ENCODE assay signal across 7 cellular contexts in the genomic region with DNA sequence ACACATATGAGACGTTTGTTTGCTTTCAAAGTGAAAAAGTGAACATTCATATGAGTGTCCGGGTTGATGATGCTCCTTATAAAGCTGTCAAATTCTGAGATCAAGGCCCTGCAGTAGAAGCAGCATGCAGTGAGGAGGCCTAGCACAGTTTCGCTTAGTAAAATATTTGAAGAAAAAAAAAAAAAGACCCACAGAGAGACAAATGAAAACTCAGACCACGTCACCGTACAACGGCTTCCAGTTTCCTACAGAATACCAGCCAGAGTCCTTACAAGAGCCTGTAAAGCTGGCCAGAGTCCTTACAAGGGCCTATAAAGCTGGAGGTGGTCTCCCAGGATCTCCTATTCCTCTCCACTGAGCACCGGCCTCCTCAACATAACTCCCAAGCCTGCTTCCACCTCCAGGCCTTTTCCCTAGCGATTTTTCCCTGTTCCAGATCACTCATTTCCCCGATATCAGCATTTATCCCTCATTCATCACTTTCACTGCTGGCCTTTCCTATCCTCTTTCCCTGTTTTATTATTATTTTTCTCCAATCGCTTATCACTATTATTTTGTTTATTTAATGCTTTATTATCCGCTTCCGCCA. TPM values are rescaled to one million over a fixed set of nuclear protein-coding genes. Genes with fewer than 3 reads are reported as not detected.
A peak's percentile ranks its signal among the peaks of the same experiment; 100 is the strongest.
DNase-seq lines count a peak whose midpoint lies in the region; ATAC-seq and TF ChIP-seq lines count a peak whose summit lies in the region.

No MANE protein-coding gene starts in this region.

- H3K27ac ChIP-seq in ectodermal cell (ENCODE audit: insufficient read depth, low read depth, low read length, poor library complexity, severe bottlenecking) (peak overlapping the region; percentile 94), mucosa of rectum (ENCODE audit: low read depth in 2 of 2, low read length in 2 of 2) (peak overlapping the region; percentile 95 to 97), tibial artery (peak overlapping the region; percentile 94 to 95)

- DNase-seq in GF-D8 (lab: John Stamatoyannopoulos, UW): peak; percentile 57
- DNase-seq in T-helper 17 cell: no peak
- no peak for DNase-seq in tibial artery
- no peak for DNase-seq in GOT3 (lab: John Stamatoyannopoulos, UW)

- peak overlapping the region; percentile 94 to 95 for H3K9ac ChIP-seq in mucosa of rectum (ENCODE audit: low read depth in 1 of 2, low read length in 2 of 2)

- H3K4me1 Mint-ChIP-seq in IgD-negative memory B cell (peaks cover 48 to 49% (median 49%) of the 10 kb centered on the region in 3 donors), T-helper 17 cell (peaks cover 51% of the 10 kb centered on the region)

- peaks cover 3% of the 10 kb centered on the region for H3K36me3 Mint-ChIP-seq in IgD-negative memory B cell
- H3K36me3 Mint-ChIP-seq in T-helper 17 cell (ENCODE audit: low read depth): peaks cover 6% of the 10 kb centered on the region

- no peak for ATAC-seq in T-helper 17 cell

- H3K4me3 Mint-ChIP-seq in IgD-negative memory B cell: peak overlapping the region; percentile 95 to 100 (median 98)
- H3K4me3 Mint-ChIP-seq in T-helper 17 cell: peak overlapping the region; percentile 76

- H3K4me3 ChIP-seq in ectodermal cell (ENCODE audit: insufficient read depth, low read depth, low read length): peak overlapping the region; percentile 94
- H3K4me3 ChIP-seq in mucosa of rectum (ENCODE audit: low read length in 2 of 2): peak overlapping the region; percentile 73 to 80
- H3K4me3 ChIP-seq in tibial artery: peak overlapping the region; percentile 75 to 86

- H3K4me1 ChIP-seq in ectodermal cell (ENCODE audit: control insufficient read depth, insufficient read depth, low read length) (peaks cover 16% of the 10 kb centered on the region), mucosa of rectum (ENCODE audit: control insufficient read depth in 2 of 2, insufficient read depth in 2 of 2, low read length in 2 of 2) (peaks cover 11 to 15% of the 10 kb centered on the region in 2 donors), tibial artery (peaks cover 0 to 57% (median 25%) of the 10 kb centered on the region in 4 donors)

- peaks cover 10% of the 10 kb centered on the region for H3K36me3 ChIP-seq in ectodermal cell (ENCODE audit: control insufficient read depth, insufficient read depth, low read length)
- H3K36me3 ChIP-seq in mucosa of rectum (ENCODE audit: control insufficient read depth in 2 of 2, insufficient read depth in 2 of 2, low read length in 2 of 2): no peaks in the 10 kb centered on the region
- peaks cover 0 to 5% (median 4%) of the 10 kb centered on the region in 3 donors for H3K36me3 ChIP-seq in tibial artery

- H3K9me3 Mint-ChIP-seq in IgD-negative memory B cell: peaks cover 0 to 3% (median 0%) of the 10 kb centered on the region in 3 donors

- intact Hi-C loops in tibial artery (cut with DNase I; ENCODE audit: low total_unique reads): loop anchor here (2.0 to 10.0 kb wide), 2 partner anchors 16 to 938 kb away; a partner anchor contains a TSS

- H3K9me3 ChIP-seq in T-helper 17 cell (ENCODE audit: control insufficient read depth, low read length, poor library complexity, severe bottlenecking) (no peaks in the 10 kb centered on the region), ectodermal cell (ENCODE audit: control insufficient read depth, low read length) (no peaks in the 10 kb centered on the region), mucosa of rectum (ENCODE audit: control insufficient read depth in 2 of 2, low read length in 2 of 2) (no peaks in the 10 kb centered on the region), tibial artery (no peaks in the 10 kb centered on the region)

- WGBS in ectodermal cell, 2 experiments: 39 to 49% methylated on average over 11 to 12 of the region's 12 CpGs

- H3K27ac Mint-ChIP-seq in IgD-negative memory B cell: peak overlapping the region; percentile 98 to 99 (median 99)
- peak overlapping the region; percentile 91 for H3K27ac Mint-ChIP-seq in T-helper 17 cell

- no peak for TF ChIP-seq CTCF in tibial artery (IDR thresholded peaks at IDR 0.05)

- H3K27me3 Mint-ChIP-seq in IgD-negative memory B cell (no peaks in the 10 kb centered on the region), T-helper 17 cell (no peaks in the 10 kb centered on the region)

- H3K27me3 ChIP-seq in ectodermal cell (ENCODE audit: control insufficient read depth, insufficient read depth, low read length, poor library complexity, severe bottlenecking) (no peaks in the 10 kb centered on the region), mucosa of rectum (ENCODE audit: control insufficient read depth in 2 of 2, insufficient read depth in 2 of 2, low read length in 2 of 2) (no peaks in the 10 kb centered on the region), tibial artery (no peaks in the 10 kb centered on the region)

RNA-seq across cellular contexts. Expression of a gene that starts 1.5 kb away (rescaled TPM):
- polyA plus RNA-seq in IgD-negative memory B cell: 120 TPM
- total RNA-seq in T-helper 17 cell: 10 to 100 TPM; 54.7 to 60.1 TPM
- polyA plus RNA-seq in ectodermal cell (2013, experiment 1 of 4): 76.9 TPM
- polyA plus RNA-seq in ectodermal cell (2013, experiment 2 of 4): 71.1 TPM
- 73.8 TPM for polyA plus RNA-seq in ectodermal cell (2013, experiment 3 of 4)
- polyA plus RNA-seq in ectodermal cell (2013, experiment 4 of 4): 79.7 TPM

RNA-seq across cellular contexts. Expression of a gene that starts 36.6 kb away (rescaled TPM):
- 3.7 TPM for polyA plus RNA-seq in IgD-negative memory B cell
- total RNA-seq in T-helper 17 cell: under 1 TPM in 1 of 2 donors, not detected in 1; 0.10 TPM
- polyA plus RNA-seq in ectodermal cell (2013, experiment 1 of 4): not detected
- polyA plus RNA-seq in ectodermal cell (2013, experiment 2 of 4): not detected
- polyA plus RNA-seq in ectodermal cell (2013, experiment 3 of 4): not detected
- not detected for polyA plus RNA-seq in ectodermal cell (2013, experiment 4 of 4)
